10 cellular contexts compared by ENCODE assay signal in genomic region chr11:46686886-46687810, GRCh38. TPM values are rescaled to one million over a fixed set of nuclear protein-coding genes. Genes with fewer than 3 reads are reported as not detected.
DNase-seq lines count a peak whose midpoint lies in the region; ATAC-seq and TF ChIP-seq lines count a peak whose summit lies in the region.
"Had no signal": no experiment of that assay in that cellular context is flagged by ENCODE, and none has a peak within 500 bp of the region (broad histone marks: within the 10 kb centered on the region; RNA-seq: fewer than 3 reads in every experiment).

No MANE protein-coding gene starts in this region.

- intact Hi-C loops in CD14-positive monocyte (cut with micrococcal nuclease) = no loop called here

- peaks cover 55 to 92% of the 10 kb centered on the region in 2 donors for H3K36me3 Mint-ChIP-seq in CD14-positive monocyte

- H3K27ac ChIP-seq in HUES6 (ENCODE audit: low read depth, low read length) = no peak overlapping the region
- peak overlapping the region; percentile 67 for H3K27ac ChIP-seq in muscle layer of duodenum (ENCODE audit: low read length)

- H3K27ac Mint-ChIP-seq in CD14-positive monocyte = peak overlapping the region; percentile 20 to 81 (median 73)

- H3K36me3 ChIP-seq in HUES6 (ENCODE audit: control insufficient read depth, insufficient read depth, low read length) (peaks cover 20% of the 10 kb centered on the region), muscle layer of duodenum (ENCODE audit: control insufficient read depth in 1 of 2, insufficient read depth in 2 of 2, low read length in 2 of 2) (peaks cover 32 to 34% of the 10 kb centered on the region in 2 donors)

- DNase-seq in CD14-positive monocyte (ENCODE audit: low spot score) (no peak), dermis blood vessel endothelial cell (peak; percentile 26), DMS114 treated with DMSO at 0.1 percent for 48 hours (lab: John Stamatoyannopoulos, UW; ENCODE audit: unreplicated experiment) (no peak), kidney glomerular epithelial cell (lab: John Stamatoyannopoulos, UW) (no peak)
- DNase-seq: stimulated activated CD4-positive, alpha-beta T cell treated with anti-CD3 and anti-CD28 coated beads, Interleukin-1b, Interleukin-23, amount 100 ng/mL, for 48 hours; T1000 had no signal

- peaks cover 19% of the 10 kb centered on the region for H3K4me1 Mint-ChIP-seq in CD14-positive monocyte

- H3K27me3 Mint-ChIP-seq in CD14-positive monocyte (ENCODE audit: low read depth in 3 of 3) = peaks cover 0 to 2% (median 0%) of the 10 kb centered on the region in 3 donors

- H3K9ac ChIP-seq in HUES6 (ENCODE audit: low read length) = peak overlapping the region; percentile 33

- H3K9me3 Mint-ChIP-seq in CD14-positive monocyte = no peaks in the 10 kb centered on the region

- no peaks in the 10 kb centered on the region for H3K27me3 ChIP-seq in HUES6 (ENCODE audit: control insufficient read depth, insufficient read depth, low read length)
- H3K27me3 ChIP-seq in muscle layer of duodenum (ENCODE audit: low read depth, low read length) = no peaks in the 10 kb centered on the region

- ATAC-seq in HG02759 (IDR thresholded peaks at IDR 0.05; ENCODE audit: unreplicated experiment) (no peak), HG02571 (IDR thresholded peaks at IDR 0.05; ENCODE audit: unreplicated experiment) (no peak)

- H3K4me3 ChIP-seq in HUES6 (ENCODE audit: low read depth, low read length) (no peak overlapping the region), muscle layer of duodenum (ENCODE audit: low read depth in 1 of 2, low read length in 2 of 2) (no peak overlapping the region)

- no peaks in the 10 kb centered on the region for H3K9me3 ChIP-seq in HUES6 (ENCODE audit: control insufficient read depth, insufficient read depth, low read depth, low read length)
- no peaks in the 10 kb centered on the region for H3K9me3 ChIP-seq in muscle layer of duodenum (ENCODE audit: control insufficient read depth in 1 of 2, low read length in 2 of 2)

- no peak overlapping the region for H3K4me3 Mint-ChIP-seq in CD14-positive monocyte

- H3K4me1 ChIP-seq in HUES6 (ENCODE audit: control insufficient read depth, insufficient read depth, low read length) (no peaks in the 10 kb centered on the region), muscle layer of duodenum (ENCODE audit: control insufficient read depth in 1 of 2, insufficient read depth in 2 of 2, low read length in 2 of 2) (peaks cover 0 to 17% of the 10 kb centered on the region in 2 donors)

- no peak for TF ChIP-seq CTCF in CD14-positive monocyte (IDR thresholded peaks at IDR 0.05)

RNA-seq across cellular contexts. Expression of gene ARHGAP1, which starts 13.3 kb away (rescaled TPM):
- 10 to 100 TPM; 31.6 to 59.3 TPM for polyA plus RNA-seq in CD14-positive monocyte
- 21.6 and 35.4 TPM in 2 replicates for total RNA-seq in dermis blood vessel endothelial cell

RNA-seq across cellular contexts. Expression of gene ZNF408, which starts 13.7 kb away (rescaled TPM):
- 1 to 10 TPM; 4.1 to 4.2 TPM for polyA plus RNA-seq in CD14-positive monocyte
- total RNA-seq in dermis blood vessel endothelial cell = 7.9 and 8.7 TPM in 2 replicates

RNA-seq across cellular contexts. Expression of gene F2, which starts 31.9 kb away (rescaled TPM):
- polyA plus RNA-seq in CD14-positive monocyte = not detected
- total RNA-seq in dermis blood vessel endothelial cell = not detected in 2 replicates
